ENCODE assay signal across 11 cellular contexts in genomic region chr11:61946894-61947293, GRCh38. TPM values are rescaled to one million over a fixed set of nuclear protein-coding genes. Genes with fewer than 3 reads are reported as not detected.
"Had no signal": no experiment of that assay in that cellular context is flagged by ENCODE, and none has a peak within 500 bp of the region (broad histone marks: within the 10 kb centered on the region; RNA-seq: fewer than 3 reads in every experiment).

No MANE protein-coding gene starts in this region.

- H3K4me3 Mint-ChIP-seq: activated naive CD4-positive, alpha-beta T cell treated with anti-CD3 and anti-CD28 coated beads for 36 hours; activated naive CD8-positive, alpha-beta T cell treated with anti-CD3 and anti-CD28 coated beads, Interleukin-2, amount 50 U/mL, for 24 hours; activated T-helper 17 cell treated with anti-CD3 and anti-CD28 coated beads, Interleukin-2, amount 50 U/mL, for 72 hours; immature natural killer cell; type B pancreatic cell had no signal

- H3K27ac Mint-ChIP-seq: activated naive CD4-positive, alpha-beta T cell treated with anti-CD3 and anti-CD28 coated beads for 36 hours; activated naive CD8-positive, alpha-beta T cell treated with anti-CD3 and anti-CD28 coated beads, Interleukin-2, amount 50 U/mL, for 24 hours; activated T-helper 17 cell treated with anti-CD3 and anti-CD28 coated beads, Interleukin-2, amount 50 U/mL, for 72 hours; type B pancreatic cell had no signal

- H3K9me3 ChIP-seq: esophagus squamous epithelium, lower lobe of right lung had no signal

- H3K4me3 ChIP-seq: coronary artery, esophagus squamous epithelium, lower lobe of right lung had no signal

- H3K9me3 Mint-ChIP-seq: activated naive CD4-positive, alpha-beta T cell treated with anti-CD3 and anti-CD28 coated beads for 36 hours; activated naive CD8-positive, alpha-beta T cell treated with anti-CD3 and anti-CD28 coated beads, Interleukin-2, amount 50 U/mL, for 24 hours; activated T-helper 17 cell treated with anti-CD3 and anti-CD28 coated beads, Interleukin-2, amount 50 U/mL, for 72 hours; naive B cell; type B pancreatic cell had no signal

- H3K27ac ChIP-seq: esophagus squamous epithelium, lower lobe of right lung, parathyroid adenoma had no signal

- DNase-seq: esophagus squamous epithelium had no signal

- H3K27me3 Mint-ChIP-seq: activated naive CD8-positive, alpha-beta T cell treated with anti-CD3 and anti-CD28 coated beads, Interleukin-2, amount 50 U/mL, for 24 hours; activated T-helper 17 cell treated with anti-CD3 and anti-CD28 coated beads, Interleukin-2, amount 50 U/mL, for 72 hours had no signal

- H3K4me1 Mint-ChIP-seq: activated T-helper 17 cell treated with anti-CD3 and anti-CD28 coated beads, Interleukin-2, amount 50 U/mL, for 72 hours; immature natural killer cell had no signal

- H3K4me1 ChIP-seq: parathyroid adenoma had no signal

- H3K36me3 Mint-ChIP-seq: immature natural killer cell, naive B cell, type B pancreatic cell had no signal

RNA-seq across cellular contexts. Expression of gene BEST1, which starts 3.3 kb away (rescaled TPM):
- total RNA-seq: endothelial cell of umbilical vein had no signal

RNA-seq across cellular contexts. Expression of gene RAB3IL1, which starts 29.5 kb away (rescaled TPM):
- total RNA-seq: activated T-helper 17 cell treated with anti-CD3 and anti-CD28 coated beads, Interleukin-2, amount 50 U/mL, for 72 hours had no signal
- polyA plus RNA-seq: immature natural killer cell had no signal
